Comparison of ENCODE assay signal across 2 cellular contexts in the genomic region with DNA sequence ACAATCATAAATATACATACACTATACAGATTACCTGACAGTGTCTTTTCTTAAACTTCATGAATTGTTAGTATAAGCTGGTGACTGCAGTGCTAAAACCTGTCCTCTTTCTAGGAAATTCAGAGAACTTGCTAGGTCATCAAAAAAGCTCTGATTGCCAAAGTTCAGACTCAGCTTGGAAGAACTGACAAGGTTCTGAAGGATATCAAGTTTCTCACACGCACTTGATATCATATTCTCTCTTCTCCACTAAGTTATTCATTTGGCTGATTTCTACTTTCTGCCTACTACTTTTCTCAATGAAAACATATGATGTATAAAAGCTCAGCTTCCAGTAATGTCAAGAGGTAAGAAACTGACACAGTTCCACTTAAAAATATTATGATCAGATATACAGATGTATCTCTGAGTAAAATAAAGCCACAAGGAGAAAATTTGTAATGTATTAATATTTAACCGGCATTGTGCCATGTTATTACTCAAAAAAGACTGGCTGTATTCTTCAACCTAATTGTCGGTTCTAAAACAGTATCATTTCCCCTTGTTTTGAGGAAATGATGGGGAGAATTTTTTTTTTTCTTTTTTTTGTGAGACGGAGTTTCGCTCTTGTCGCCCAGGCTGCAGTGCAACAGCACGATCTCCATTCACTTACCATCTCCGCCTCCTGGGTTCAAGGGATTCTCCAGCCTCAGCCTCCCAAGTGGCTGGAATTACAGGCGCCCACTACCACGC.
A peak's percentile ranks its signal among the peaks of the same experiment; 100 is the strongest.
TF ChIP-seq lines count a peak whose summit lies in the region.

No MANE protein-coding gene starts in this region.

TF ChIP-seq in H1, 55 proteins besides CTCF, POLR2A, EP300 and RAD21:
- TF ChIP-seq MAFK (IDR thresholded peaks at IDR 0.05; ENCODE audit: low read depth, low read length) (peak; percentile 54; the same call in 1 of the 2 replicates), E2F6 (IDR thresholded peaks at IDR 0.05) (no peak)

TF ChIP-seq in SK-N-SH treated with all-trans-retinoic acid at 6 μM for 48 hours, 23 proteins besides CTCF, POLR2A, EP300 and RAD21:
- TF ChIP-seq ESRRG (CRISPR knock-in tag; IDR thresholded peaks at IDR 0.05) = no peak
- TF ChIP-seq OSR1 (CRISPR knock-in tag; IDR thresholded peaks at IDR 0.05) = no peak
- TF ChIP-seq ZFP30 (CRISPR knock-in tag; IDR thresholded peaks at IDR 0.05) = no peak
- TF ChIP-seq ISL1 (CRISPR knock-in tag; IDR thresholded peaks at IDR 0.05) = no peak
- TF ChIP-seq, protein P1, sequence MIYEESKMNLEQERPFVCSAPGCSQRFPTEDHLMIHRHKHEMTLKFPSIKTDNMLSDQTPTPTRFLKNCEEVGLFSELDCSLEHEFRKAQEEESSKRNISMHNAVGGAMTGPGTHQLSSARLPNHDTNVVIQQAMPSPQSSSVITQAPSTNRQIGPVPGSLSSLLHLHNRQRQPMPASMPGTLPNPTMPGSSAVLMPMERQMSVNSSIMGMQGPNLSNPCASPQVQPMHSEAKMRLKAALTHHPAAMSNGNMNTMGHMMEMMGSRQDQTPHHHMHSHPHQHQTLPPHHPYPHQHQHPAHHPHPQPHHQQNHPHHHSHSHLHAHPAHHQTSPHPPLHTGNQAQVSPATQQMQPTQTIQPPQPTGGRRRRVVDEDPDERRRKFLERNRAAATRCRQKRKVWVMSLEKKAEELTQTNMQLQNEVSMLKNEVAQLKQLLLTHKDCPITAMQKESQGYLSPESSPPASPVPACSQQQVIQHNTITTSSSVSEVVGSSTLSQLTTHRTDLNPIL (CRISPR knock-in tag; IDR thresholded peaks at IDR 0.05; ENCODE audit: low read depth) = no peak
- no peak for TF ChIP-seq POU6F1 (CRISPR knock-in tag; IDR thresholded peaks at IDR 0.05; ENCODE audit: borderline replicate concordance, low read depth)
- no peak for TF ChIP-seq CSDC2 (CRISPR knock-in tag; IDR thresholded peaks at IDR 0.05)
- TF ChIP-seq ZFP3 (CRISPR knock-in tag; IDR thresholded peaks at IDR 0.05) = no peak
- no peak for TF ChIP-seq ZNF8 (CRISPR knock-in tag; IDR thresholded peaks at IDR 0.05)
- no peak for TF ChIP-seq SNAI2 (CRISPR knock-in tag; IDR thresholded peaks at IDR 0.05)
- TF ChIP-seq GLIS3 (CRISPR knock-in tag; IDR thresholded peaks at IDR 0.05) = no peak
- TF ChIP-seq TOX (CRISPR knock-in tag; IDR thresholded peaks at IDR 0.05; ENCODE audit: borderline replicate concordance) = no peak
- TF ChIP-seq ZNF70 (CRISPR knock-in tag; IDR thresholded peaks at IDR 0.05) = no peak
- no peak for TF ChIP-seq ZNF565 (CRISPR knock-in tag; conservative IDR thresholded peaks at IDR 0.05; ENCODE audit: low read depth)
- TF ChIP-seq, protein P2, sequence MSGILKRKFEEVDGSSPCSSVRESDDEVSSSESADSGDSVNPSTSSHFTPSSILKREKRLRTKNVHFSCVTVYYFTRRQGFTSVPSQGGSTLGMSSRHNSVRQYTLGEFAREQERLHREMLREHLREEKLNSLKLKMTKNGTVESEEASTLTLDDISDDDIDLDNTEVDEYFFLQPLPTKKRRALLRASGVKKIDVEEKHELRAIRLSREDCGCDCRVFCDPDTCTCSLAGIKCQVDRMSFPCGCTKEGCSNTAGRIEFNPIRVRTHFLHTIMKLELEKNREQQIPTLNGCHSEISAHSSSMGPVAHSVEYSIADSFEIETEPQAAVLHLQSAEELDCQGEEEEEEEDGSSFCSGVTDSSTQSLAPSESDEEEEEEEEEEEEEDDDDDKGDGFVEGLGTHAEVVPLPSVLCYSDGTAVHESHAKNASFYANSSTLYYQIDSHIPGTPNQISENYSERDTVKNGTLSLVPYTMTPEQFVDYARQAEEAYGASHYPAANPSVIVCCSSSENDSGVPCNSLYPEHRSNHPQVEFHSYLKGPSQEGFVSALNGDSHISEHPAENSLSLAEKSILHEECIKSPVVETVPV (CRISPR knock-in tag; IDR thresholded peaks at IDR 0.05) = no peak
- no peak for TF ChIP-seq ARNTL (CRISPR knock-in tag; IDR thresholded peaks at IDR 0.05; ENCODE audit: borderline replicate concordance, low read depth)
